Comparison of ENCODE assay signal across 26 cellular contexts in the genomic region with DNA sequence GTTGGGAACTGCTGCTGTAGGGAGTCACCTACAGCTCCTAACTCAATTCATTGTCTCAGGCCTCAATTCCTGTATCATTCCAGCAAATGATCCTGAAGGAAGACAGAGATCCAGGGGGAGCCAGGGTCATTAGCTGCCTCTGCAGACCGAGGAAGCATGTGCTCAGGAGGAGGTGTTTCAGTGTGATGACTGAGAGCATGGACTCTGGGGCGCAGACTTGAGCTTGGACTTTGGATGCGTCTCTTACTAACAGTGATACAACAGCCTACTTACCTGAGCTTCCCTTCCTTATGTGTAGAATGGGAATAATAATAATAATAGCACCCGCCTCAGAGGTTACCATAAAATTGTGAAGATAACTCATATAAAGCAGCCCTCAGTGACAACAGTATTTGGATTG.
"Had no signal": no experiment of that assay in that cellular context is flagged by ENCODE, and none has a peak within 500 bp of the region (broad histone marks: within the 10 kb centered on the region; RNA-seq: fewer than 3 reads in every experiment).

No MANE protein-coding gene starts in this region.

- H3K4me2 ChIP-seq: smooth muscle cell had no signal

- ATAC-seq: heart right ventricle; left cardiac atrium; left lung; lower lobe of right lung; naive thymus-derived CD4-positive, alpha-beta T cell; pancreas; right cardiac atrium; stimulated activated naive B cell treated with anti-CD40 and anti-IgM and Interleukin-4, amounts not matched to agents 10 μg/mL and 1 μg/mL and 100 μg/mL, for 72 hours; stimulated activated naive CD8-positive, alpha-beta T cell treated with anti-CD3 and anti-CD28 coated beads, Interleukin-15, Interleukin-2, amounts not matched to agents 100 U/mL and 50 U/mL, for 24 hours had no signal

- H3K4me3 ChIP-seq: heart right ventricle, left lung, lower lobe of right lung, pancreas, prostate gland, sigmoid colon, smooth muscle cell, stomach, testis, thyroid gland, transverse colon, upper lobe of left lung, vagina had no signal

- H3K36me3 ChIP-seq: heart right ventricle, left lung, lower lobe of right lung, pancreas, prostate gland, sigmoid colon, stomach, thyroid gland, transverse colon, upper lobe of left lung, vagina had no signal

- H3K4me1 ChIP-seq: left lung, prostate gland, upper lobe of left lung had no signal

- H3K27ac ChIP-seq: heart right ventricle, left lung, lower lobe of right lung, pancreas, prostate gland, sigmoid colon, stomach, testis, thyroid gland, transverse colon, upper lobe of left lung, vagina had no signal

- DNase-seq: heart right ventricle; hippocampal formation; kidney glomerular epithelial cell; left cardiac atrium; left lung; lower lobe of right lung; mammary epithelial cell; naive thymus-derived CD4-positive, alpha-beta T cell; nucleus accumbens; pancreas; posterior cingulate gyrus; retina; right cardiac atrium; sigmoid colon; stimulated activated CD4-positive, alpha-beta T cell treated with anti-CD3 and anti-CD28 coated beads, Interleukin-1b, Interleukin-23, amount 100 ng/mL, for 48 hours; stimulated activated CD4-positive, alpha-beta T cell treated with anti-CD3 and anti-CD28 coated beads, Interleukin-2, amount 100 ng/mL, for 48 hours; stimulated activated naive B cell treated with anti-CD40 and anti-IgM and Interleukin-4, amounts not matched to agents 10 μg/mL and 1 μg/mL and 100 μg/mL, for 72 hours; stimulated activated naive CD8-positive, alpha-beta T cell treated with anti-CD3 and anti-CD28 coated beads, Interleukin-15, Interleukin-2, amounts not matched to agents 100 U/mL and 50 U/mL, for 24 hours; stomach; testis; thyroid gland; transverse colon; upper lobe of left lung had no signal

- H3K9me3 ChIP-seq: heart right ventricle, left lung, lower lobe of right lung, pancreas, prostate gland, sigmoid colon, stomach, testis, thyroid gland, transverse colon, upper lobe of left lung, vagina had no signal

- H3K27me3 ChIP-seq: heart right ventricle, left lung, pancreas, sigmoid colon, stomach, testis, thyroid gland, transverse colon, upper lobe of left lung, vagina had no signal
